28 cellular contexts compared by ENCODE assay signal in the genomic region with DNA sequence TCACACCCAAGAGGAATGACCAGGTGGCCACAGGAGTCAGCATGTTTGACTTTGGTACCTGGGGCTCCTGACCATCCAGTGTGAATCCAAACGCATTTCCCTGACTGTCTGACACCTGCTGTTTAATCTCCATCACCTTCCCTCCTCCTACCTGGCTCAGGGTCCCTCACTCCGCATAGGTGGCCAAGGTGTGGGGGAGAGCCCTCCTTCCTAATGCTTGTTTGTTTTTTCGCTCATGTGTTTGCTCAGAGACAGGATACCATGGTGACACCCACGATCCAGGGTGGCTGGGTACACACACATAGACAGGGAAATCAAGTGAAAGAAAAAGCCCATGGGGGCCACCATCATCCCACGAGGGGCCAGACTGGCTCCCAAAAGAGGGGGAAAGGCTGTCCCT.
DNase-seq lines count a peak whose midpoint lies in the region; ATAC-seq and TF ChIP-seq lines count a peak whose summit lies in the region.
"Had no signal": no experiment of that assay in that cellular context is flagged by ENCODE, and none has a peak within 500 bp of the region (broad histone marks: within the 10 kb centered on the region; RNA-seq: fewer than 3 reads in every experiment).

No MANE protein-coding gene starts in this region.

- intact Hi-C loops in mucosa of descending colon (cut with DNase I, micrococcal nuclease), result no loop called here

- no peaks in the 10 kb centered on the region for H3K4me1 ChIP-seq in mucosa of descending colon (ENCODE audit: low read depth)
- no peaks in the 10 kb centered on the region for H3K4me1 ChIP-seq in Peyer's patch
- H3K4me1 ChIP-seq: upper lobe of right lung had no signal

- no peaks in the 10 kb centered on the region for H3K9me3 ChIP-seq in mucosa of descending colon
- no peaks in the 10 kb centered on the region for H3K9me3 ChIP-seq in Peyer's patch
- H3K9me3 ChIP-seq: ascending aorta, ovary, upper lobe of right lung had no signal

- H3K4me3 ChIP-seq in mucosa of descending colon (no peak overlapping the region), Peyer's patch (no peak overlapping the region)
- H3K4me3 ChIP-seq: ascending aorta, cardiac muscle cell, K562, ovary, upper lobe of right lung had no signal

- no peak for TF ChIP-seq CTCF in mucosa of descending colon (IDR thresholded peaks at IDR 0.05)
- TF ChIP-seq CTCF in Peyer's patch (IDR thresholded peaks at IDR 0.05), result no peak

- in situ Hi-C loops in KBM-7 (cut with MboI; ENCODE audit: low pct_unique_long_range_greater_than_20kb, low sequenced_read_pairs), result no loop called here

- DNase-seq in DMS153 treated with DMSO at 0.1 percent for 48 hours (lab: John Stamatoyannopoulos, UW; ENCODE audit: unreplicated experiment), result peak; percentile 68
- peak; percentile 7 for DNase-seq in NCI-H2029 treated with DMSO at 0.1 percent for 48 hours (lab: John Stamatoyannopoulos, UW)
- DNase-seq in NCI-H748 treated with DMSO at 0.1 percent for 48 hours (lab: John Stamatoyannopoulos, UW), result peak; percentile 60
- no peak for DNase-seq in mucosa of descending colon
- no peak for DNase-seq in KBM-7
- DNase-seq in Peyer's patch, result no peak
- no peak for DNase-seq in GM19240 (ENCODE audit: insufficient read length, low spot score)
- DNase-seq: activated CD4-positive, alpha-beta T cell treated with anti-CD3 and anti-CD28 coated beads, Interleukin-2, amount 50 U/mL, for 4 hours; activated gamma-delta T cell treated with Interleukin-2 at 50 U/mL for 16 hours; activated naive CD8-positive, alpha-beta T cell treated with anti-CD3 and anti-CD28 coated beads, Interleukin-2, amount 10 ng/mL, durations not matched to agents 7 days and 5 days; activated T-cell treated with anti-CD3 and anti-CD28 coated beads, Interleukin-2, amount 50 U/mL, for 48 hours; CD4-positive, alpha-beta T cell; effector memory CD4-positive, alpha-beta T cell; H7; hypothalamus; left colon; mammary epithelial cell; NCI-H1436 treated with DMSO at 0.1 percent for 48 hours; ovary; small intestine; stimulated activated naive CD4-positive, alpha-beta T cell; T-helper 1 cell; upper lobe of right lung had no signal

- peak; percentile 35 for ATAC-seq in mucosa of descending colon
- ATAC-seq: activated CD4-positive, CD25-positive, alpha-beta regulatory T cell treated with anti-CD3 and anti-CD28 coated beads, Interleukin-2, amount 50 U/mL, for 24 hours; K562; left colon; upper lobe of right lung had no signal

- TF ChIP-seq POLR2A in Peyer's patch (IDR thresholded peaks at IDR 0.05), result no peak

- no peak overlapping the region for H3K27ac ChIP-seq in Peyer's patch
- H3K27ac ChIP-seq: ascending aorta, cardiac muscle cell, ovary, RWPE1, upper lobe of right lung had no signal

- no peaks in the 10 kb centered on the region for H3K36me3 ChIP-seq in mucosa of descending colon (ENCODE audit: low read depth)
- no peaks in the 10 kb centered on the region for H3K36me3 ChIP-seq in Peyer's patch
- H3K36me3 ChIP-seq: ascending aorta, cardiac muscle cell, ovary, upper lobe of right lung had no signal

- H3K27me3 ChIP-seq in Peyer's patch, result no peaks in the 10 kb centered on the region
- H3K27me3 ChIP-seq: ascending aorta, cardiac muscle cell, ovary, upper lobe of right lung had no signal

Comparison
In these comparisons a context has a peak if more than half of its experiments do, and no peak if none do; other contexts are left out.
1. DNase-seq: peak in DMS153 treated with DMSO at 0.1 percent for 48 hours (single experiment), NCI-H2029 treated with DMSO at 0.1 percent for 48 hours (single experiment) and NCI-H748 treated with DMSO at 0.1 percent for 48 hours (single experiment); none in mucosa of descending colon (0 of 3), KBM-7 (single experiment), Peyer's patch (0 of 3) and GM19240 (single experiment).